18 cellular contexts compared by ENCODE assay signal in the genomic region with DNA sequence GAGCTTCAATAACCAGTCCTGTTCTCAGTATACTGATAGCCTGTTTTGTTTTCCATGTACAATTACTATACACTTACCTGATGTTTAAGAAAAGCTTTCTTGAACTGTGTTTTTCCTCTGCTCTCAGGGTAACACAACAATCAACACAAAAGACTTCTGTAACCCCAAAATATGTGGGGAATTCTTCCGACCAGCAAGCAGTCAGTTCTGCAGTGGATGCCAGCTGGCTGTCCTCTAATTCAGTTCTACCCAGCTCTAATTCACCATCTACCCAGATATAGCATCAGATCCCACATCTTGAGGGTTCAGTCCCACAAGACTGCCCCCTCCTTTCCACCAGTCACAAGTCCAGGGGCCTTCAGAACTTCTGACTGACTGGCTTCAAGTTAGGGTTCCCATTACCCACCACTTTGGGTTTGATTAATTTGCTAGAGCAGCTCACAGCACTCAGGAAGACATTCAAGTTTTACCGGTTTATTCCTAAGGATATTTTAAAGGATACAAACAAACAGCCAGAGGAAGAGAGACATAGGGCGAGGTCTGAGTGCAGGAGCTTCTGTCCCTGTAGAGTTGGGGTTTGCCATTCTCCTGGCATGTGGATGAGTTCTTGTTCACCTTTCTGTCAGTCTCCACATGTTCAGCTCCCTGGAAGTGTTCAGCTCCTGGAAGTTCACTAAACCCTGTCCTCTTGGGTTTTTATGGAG.
DNase-seq lines count a peak whose midpoint lies in the region; ATAC-seq and TF ChIP-seq lines count a peak whose summit lies in the region.
"Had no signal": no experiment of that assay in that cellular context is flagged by ENCODE, and none has a peak within 500 bp of the region (broad histone marks: within the 10 kb centered on the region; RNA-seq: fewer than 3 reads in every experiment).

No MANE protein-coding gene starts in this region.

- peaks cover 13% of the 10 kb centered on the region for H3K4me1 Mint-ChIP-seq in stimulated activated naive CD8-positive, alpha-beta T cell treated with anti-CD3 and anti-CD28 coated beads, Interleukin-15, Interleukin-2, amounts not matched to agents 100 ng/mL and 50 ng/mL, for 24 hours (ENCODE audit: low read depth)
- no peaks in the 10 kb centered on the region for H3K4me1 Mint-ChIP-seq in stimulated activated naive CD8-positive, alpha-beta T cell treated with anti-CD3 and anti-CD28 coated beads, Interleukin-15, amount 100 ng/mL, for 72 hours
- H3K4me1 Mint-ChIP-seq in mesothelial cell of epicardium (peaks cover 23% of the 10 kb centered on the region), type B pancreatic cell (ENCODE audit: unreplicated experiment) (no peaks in the 10 kb centered on the region)
- H3K4me1 Mint-ChIP-seq: B cell had no signal

- no peak overlapping the region for H3K4me2 ChIP-seq in Karpas-422 (ENCODE audit: low read depth, low read length, poor library complexity, severe bottlenecking)

- H2AFZ ChIP-seq in Karpas-422 (ENCODE audit: low read length) = no peak overlapping the region

- no peaks in the 10 kb centered on the region for H3K9me2 ChIP-seq in Karpas-422 (replicated peaks; ENCODE audit: insufficient read depth, low read length)

- H3K9me3 Mint-ChIP-seq in stimulated activated naive CD8-positive, alpha-beta T cell treated with anti-CD3 and anti-CD28 coated beads, Interleukin-15, Interleukin-2, amounts not matched to agents 100 ng/mL and 50 ng/mL, for 24 hours = no peaks in the 10 kb centered on the region
- no peaks in the 10 kb centered on the region for H3K9me3 Mint-ChIP-seq in stimulated activated naive CD8-positive, alpha-beta T cell treated with anti-CD3 and anti-CD28 coated beads, Interleukin-15, amount 100 ng/mL, for 72 hours
- H3K9me3 Mint-ChIP-seq in mesothelial cell of epicardium (no peaks in the 10 kb centered on the region), type B pancreatic cell (no peaks in the 10 kb centered on the region)

- no peak overlapping the region for H3K9ac ChIP-seq in Karpas-422 (ENCODE audit: low read length)

- H3K9me3 ChIP-seq in Karpas-422 (ENCODE audit: low read length) = no peaks in the 10 kb centered on the region
- H3K9me3 ChIP-seq: HAP-1, SJSA1 had no signal

- ATAC-seq in stimulated activated naive CD8-positive, alpha-beta T cell treated with anti-CD3 and anti-CD28 coated beads, Interleukin-15, amount 100 ng/mL, for 72 hours = no peak
- no peak for ATAC-seq in GM21576 (IDR thresholded peaks at IDR 0.05; ENCODE audit: unreplicated experiment)

- no peak overlapping the region for H3K27ac ChIP-seq in Karpas-422 (ENCODE audit: low read length)
- H3K27ac ChIP-seq: SJSA1 had no signal

- peak overlapping the region; percentile 47 for H3K27ac Mint-ChIP-seq in stimulated activated naive CD8-positive, alpha-beta T cell treated with anti-CD3 and anti-CD28 coated beads, Interleukin-15, Interleukin-2, amounts not matched to agents 100 ng/mL and 50 ng/mL, for 24 hours
- H3K27ac Mint-ChIP-seq in stimulated activated naive CD8-positive, alpha-beta T cell treated with anti-CD3 and anti-CD28 coated beads, Interleukin-15, amount 100 ng/mL, for 72 hours = no peak overlapping the region
- peak overlapping the region; percentile 52 for H3K27ac Mint-ChIP-seq in mesothelial cell of epicardium
- peak overlapping the region; percentile 20 for H3K27ac Mint-ChIP-seq in type B pancreatic cell
- H3K27ac Mint-ChIP-seq: B cell had no signal

- no peaks in the 10 kb centered on the region for H3K27me3 ChIP-seq in Karpas-422 (ENCODE audit: low read length)
- H3K27me3 ChIP-seq: SJSA1 had no signal

- H3K4me3 ChIP-seq in epithelial cell of esophagus (ENCODE audit: low read length) (no peak overlapping the region), Karpas-422 (ENCODE audit: low read length) (no peak overlapping the region)
- H3K4me3 ChIP-seq: HAP-1, SJSA1 had no signal

- H3K4me1 ChIP-seq in Karpas-422 (ENCODE audit: low read length) = no peaks in the 10 kb centered on the region
- H3K4me1 ChIP-seq: HAP-1, SJSA1 had no signal

- peaks cover 55% of the 10 kb centered on the region for H3K79me2 ChIP-seq in Karpas-422 (ENCODE audit: low read length)

- no peak overlapping the region for H3K4me3 Mint-ChIP-seq in stimulated activated naive CD8-positive, alpha-beta T cell treated with anti-CD3 and anti-CD28 coated beads, Interleukin-15, Interleukin-2, amounts not matched to agents 100 ng/mL and 50 ng/mL, for 24 hours
- H3K4me3 Mint-ChIP-seq in stimulated activated naive CD8-positive, alpha-beta T cell treated with anti-CD3 and anti-CD28 coated beads, Interleukin-15, amount 100 ng/mL, for 72 hours = no peak overlapping the region
- H3K4me3 Mint-ChIP-seq in mesothelial cell of epicardium = no peak overlapping the region
- H3K4me3 Mint-ChIP-seq in type B pancreatic cell = no peak overlapping the region
- H3K4me3 Mint-ChIP-seq: B cell had no signal

- no peaks in the 10 kb centered on the region for H3K27me3 Mint-ChIP-seq in stimulated activated naive CD8-positive, alpha-beta T cell treated with anti-CD3 and anti-CD28 coated beads, Interleukin-15, Interleukin-2, amounts not matched to agents 100 ng/mL and 50 ng/mL, for 24 hours
- no peaks in the 10 kb centered on the region for H3K27me3 Mint-ChIP-seq in stimulated activated naive CD8-positive, alpha-beta T cell treated with anti-CD3 and anti-CD28 coated beads, Interleukin-15, amount 100 ng/mL, for 72 hours
- H3K27me3 Mint-ChIP-seq in mesothelial cell of epicardium (ENCODE audit: low read depth) (no peaks in the 10 kb centered on the region), type B pancreatic cell (no peaks in the 10 kb centered on the region)
- H3K27me3 Mint-ChIP-seq: B cell had no signal

- peaks cover 90% of the 10 kb centered on the region for H3K36me3 ChIP-seq in Karpas-422 (ENCODE audit: insufficient read depth, low read length)

- no peaks in the 10 kb centered on the region for H4K20me1 ChIP-seq in Karpas-422 (ENCODE audit: insufficient read depth, low read depth, low read length)

- no peak for DNase-seq in stimulated activated naive CD8-positive, alpha-beta T cell treated with anti-CD3 and anti-CD28 coated beads, Interleukin-15, amount 100 ng/mL, for 72 hours
- DNase-seq in epithelial cell of esophagus (ENCODE audit: low read depth) (peak; percentile 36), mesothelial cell of epicardium (ENCODE audit: low spot score in 2 of 2, unreplicated experiment in 2 of 2) (no peak), type B pancreatic cell (ENCODE audit: extremely low spot score, unreplicated experiment) (no peak), NCI-H774 (lab: John Stamatoyannopoulos, UW) (no peak), Karpas-422 (no peak)
- DNase-seq: 8988T, COR-L47, MV-4-11, NCI-H187, NCI-H2107, NCI-H2227 treated with DMSO at 0.1 percent for 48 hours, NCI-H510A treated with DMSO at 0.1 percent for 48 hours had no signal

- peaks cover 70% of the 10 kb centered on the region for H3K36me3 Mint-ChIP-seq in stimulated activated naive CD8-positive, alpha-beta T cell treated with anti-CD3 and anti-CD28 coated beads, Interleukin-15, Interleukin-2, amounts not matched to agents 100 ng/mL and 50 ng/mL, for 24 hours (ENCODE audit: low read depth)
- H3K36me3 Mint-ChIP-seq in mesothelial cell of epicardium = peaks cover 50% of the 10 kb centered on the region
- H3K36me3 Mint-ChIP-seq in type B pancreatic cell = peaks cover 44% of the 10 kb centered on the region

- TF ChIP-seq CTCF in epithelial cell of esophagus (IDR thresholded peaks at IDR 0.05; ENCODE audit: insufficient read depth, low read depth, low read length, missing control alignments) = no peak
- TF ChIP-seq CTCF in mesothelial cell of epicardium (IDR thresholded peaks at IDR 0.05; ENCODE audit: unreplicated experiment) = no peak
- no peak for TF ChIP-seq CTCF in type B pancreatic cell (conservative IDR thresholded peaks at IDR 0.05)

Comparison
In these comparisons a context has a peak if more than half of its experiments do, and no peak if none do; other contexts are left out.
1. H3K27ac Mint-ChIP-seq: peak in stimulated activated naive CD8-positive, alpha-beta T cell treated with anti-CD3 and anti-CD28 coated beads, Interleukin-15, Interleukin-2, amounts not matched to agents 100 ng/mL and 50 ng/mL, for 24 hours (single experiment), mesothelial cell of epicardium (single experiment) and type B pancreatic cell (single experiment); none in stimulated activated naive CD8-positive, alpha-beta T cell treated with anti-CD3 and anti-CD28 coated beads, Interleukin-15, amount 100 ng/mL, for 72 hours (0 of 2).